ENCODE assay signal across 8 cellular contexts in genomic region chr2:98608118-98608961, GRCh38.
DNase-seq lines count a peak whose midpoint lies in the region; ATAC-seq and TF ChIP-seq lines count a peak whose summit lies in the region.

COA5 (minus strand) TSS chr2:98608512; CDS start chr2:98608405, 107 bp downstream.
UNC50 (plus strand) TSS chr2:98608589; CDS start chr2:98609760, 1,171 bp downstream.

- peak; percentile 85 for ATAC-seq in GM19035 (IDR thresholded peaks at IDR 0.05; ENCODE audit: unreplicated experiment)
- ATAC-seq in HG03342 (IDR thresholded peaks at IDR 0.05; ENCODE audit: unreplicated experiment), result peak; percentile 87

- DNase-seq in AG09319 (ENCODE audit: extremely low read depth, low read depth) (peak; percentile 76), NCI-H446 (lab: John Stamatoyannopoulos, UW) (peak; percentile 58 to 89), islet precursor cell (peak; percentile 93)
- DNase-seq in activated CD4-positive, CD25-positive, alpha-beta regulatory T cell treated with anti-CD3 and anti-CD28 coated beads, Interleukin-2, amount 50 U/mL, for 16 hours (ENCODE audit: low read depth, low spot score), result peak; percentile 78
- DNase-seq in central memory CD4-positive, alpha-beta T cell, result peak; percentile 89
- DNase-seq in stimulated activated CD4-positive, alpha-beta T cell treated with anti-CD3 and anti-CD28 coated beads, Interleukin-12 subunit alpha, Interleukin-12 subunit beta, amount 100 ng/mL, for 4 hours, result peak; percentile 91

- no peak; the same call in 1 of the 2 replicates for TF ChIP-seq CTCF in AG09319 (IDR thresholded peaks at IDR 0.05; ENCODE audit: low read depth, low read length)

Comparison
In these comparisons a context has a peak if more than half of its experiments do, and no peak if none do; other contexts are left out.
1. Peak in every context shown above with its lines: DNase-seq and ATAC-seq.